In genomic region chr14:68250950-68251765, GRCh38 we compare ENCODE assay signal across 8 cellular contexts.
A peak's percentile ranks its signal among the peaks of the same experiment; 100 is the strongest.
DNase-seq lines count a peak whose midpoint lies in the region; ATAC-seq and TF ChIP-seq lines count a peak whose summit lies in the region.

No MANE protein-coding gene starts in this region.

- TF ChIP-seq POLR2A in HCT116 (IDR thresholded peaks at IDR 0.05; ENCODE audit: borderline replicate concordance, extremely low read depth, insufficient read depth, insufficient read length): no peak

- H3K4me2 ChIP-seq in HCT116 (ENCODE audit: low read length): peak overlapping the region; percentile 61

- peak in 2 of 3 donors; percentile 34 to 45 for DNase-seq in CD4-positive, CD25-positive, alpha-beta regulatory T cell
- DNase-seq in HCT116 (ENCODE audit: low read depth, low spot score) (no peak), RPMI8226 (no peak)
- peak in 4 of 9 donors; percentile 21 to 49 (median 30) for DNase-seq in naive thymus-derived CD4-positive, alpha-beta T cell

- TF ChIP-seq RAD21 in HCT116 (IDR thresholded peaks at IDR 0.05; ENCODE audit: low read depth): peak; percentile 62

- peaks cover 21 to 52% (median 41%) of the 10 kb centered on the region in 4 donors for H3K4me1 Mint-ChIP-seq in CD4-positive, CD25-positive, alpha-beta regulatory T cell
- H3K4me1 Mint-ChIP-seq in brain: peaks cover 92% of the 10 kb centered on the region
- H3K4me1 Mint-ChIP-seq in naive thymus-derived CD4-positive, alpha-beta T cell: peaks cover 19 to 74% (median 68%) of the 10 kb centered on the region in 7 donors

- no TSS peak for BruUV-seq in HCT116 (replicated peaks; lab: Mats Ljungman, UMichigan)

- peak overlapping the region; percentile 16 to 85 (median 75) for H3K27ac Mint-ChIP-seq in CD4-positive, CD25-positive, alpha-beta regulatory T cell
- peak overlapping the region; percentile 46 to 96 (median 83) for H3K27ac Mint-ChIP-seq in brain
- peak overlapping the region in 8 of 9 donors; percentile 38 to 83 (median 76) for H3K27ac Mint-ChIP-seq in naive thymus-derived CD4-positive, alpha-beta T cell

- POLR2A ChIA-PET in HCT116 (lab: Charles Lee): interaction anchor here (1.2 to 6.1 kb wide), 6 partner anchors 55 to 568 kb away, joined by 3 to 45 read pairs (median 27); partner anchors contain the start of gene ZFP36L1
- POLR2A ChIA-PET in naive thymus-derived CD4-positive, alpha-beta T cell (lab: Charles Lee): interaction anchor here (0.6 to 13.7 kb wide), 18 partner anchors 9 to 571 kb away, joined by 3 to 233 read pairs (median 6); partner anchors contain the start of gene ZFP36L1

- no peak overlapping the region for H2AFZ ChIP-seq in HCT116 (ENCODE audit: low read depth, low read length, poor library complexity, severe bottlenecking)

- RAD21 ChIA-PET in HCT116 (lab: Charles Lee; ENCODE audit: low non-redundant PET in 1 of 2, low total read pairs in 2 of 2, uncharacterized antibody in 2 of 2, unreplicated experiment in 2 of 2): interaction anchor here in 1 of 2 experiments (1.4 kb wide), 1 partner anchor 568 kb away, joined by 4 read pairs; no protein-coding TSS in a partner anchor

- no peaks in the 10 kb centered on the region for H3K27me3 ChIP-seq in CD4-positive, CD25-positive, alpha-beta regulatory T cell (ENCODE audit: control insufficient read depth, insufficient read depth, low read length)
- no peaks in the 10 kb centered on the region for H3K27me3 ChIP-seq in HCT116 (ENCODE audit: insufficient read depth, low read length)
- H3K27me3 ChIP-seq in naive thymus-derived CD4-positive, alpha-beta T cell (ENCODE audit: control insufficient read depth in 2 of 2, insufficient read depth in 2 of 2, low read length in 2 of 2): no peaks in the 10 kb centered on the region

- peak overlapping the region; percentile 22 for H3K9ac ChIP-seq in HCT116 (ENCODE audit: low read length)

- H3K4me3 Mint-ChIP-seq in CD4-positive, CD25-positive, alpha-beta regulatory T cell: no peak overlapping the region
- peak overlapping the region in 2 of 5 experiments; percentile 19 to 36 for H3K4me3 Mint-ChIP-seq in brain
- H3K4me3 Mint-ChIP-seq in naive thymus-derived CD4-positive, alpha-beta T cell: peak overlapping the region in 3 of 10 donors; percentile 28 to 47 (median 31)

- H4K20me1 ChIP-seq in HCT116 (ENCODE audit: insufficient read depth): no peaks in the 10 kb centered on the region

- no peaks in the 10 kb centered on the region for H3K9me3 ChIP-seq in CD4-positive, CD25-positive, alpha-beta regulatory T cell (ENCODE audit: control insufficient read depth in 2 of 2, low read length in 2 of 2)
- no peaks in the 10 kb centered on the region for H3K9me3 ChIP-seq in HCT116 (ENCODE audit: control insufficient read depth in 1 of 2, insufficient read depth in 1 of 2, low read depth in 1 of 2, low read length in 2 of 2)
- H3K9me3 ChIP-seq in naive thymus-derived CD4-positive, alpha-beta T cell (ENCODE audit: control insufficient read depth in 2 of 3, low read length in 3 of 3): no peaks in the 10 kb centered on the region

- peak in 2 of 3 experiments; percentile 8 to 14; a peak in 1 of 6 replicates for TF ChIP-seq CTCF in HCT116 (IDR thresholded peaks at IDR 0.05 in 2 of 3, conservative IDR thresholded peaks at IDR 0.05 in 1 of 3; ENCODE audit: borderline replicate concordance in 1 of 3, insufficient read depth in 1 of 3, low read depth in 2 of 3, low read length in 2 of 3)
- no peak for TF ChIP-seq CTCF in brain (conservative IDR thresholded peaks at IDR 0.05)

- no peak for ATAC-seq in CD4-positive, CD25-positive, alpha-beta regulatory T cell (ENCODE audit: low read depth in 2 of 2)
- ATAC-seq in HCT116 (no peak), HG03521 (IDR thresholded peaks at IDR 0.05; ENCODE audit: unreplicated experiment) (no peak), GM19324 (IDR thresholded peaks at IDR 0.05; ENCODE audit: low FRiP score, unreplicated experiment) (no peak), GM18861 (IDR thresholded peaks at IDR 0.05; ENCODE audit: unreplicated experiment) (no peak)
- no peak for ATAC-seq in naive thymus-derived CD4-positive, alpha-beta T cell

- no peaks in the 10 kb centered on the region for H3K36me3 ChIP-seq in CD4-positive, CD25-positive, alpha-beta regulatory T cell (ENCODE audit: control insufficient read depth, insufficient read depth, low read length)
- no peaks in the 10 kb centered on the region for H3K36me3 ChIP-seq in HCT116 (ENCODE audit: control insufficient read depth in 1 of 2, insufficient read depth in 2 of 2, low read length in 2 of 2)
- no peaks in the 10 kb centered on the region for H3K36me3 ChIP-seq in naive thymus-derived CD4-positive, alpha-beta T cell (ENCODE audit: control insufficient read depth in 2 of 3, insufficient read depth in 3 of 3, low read length in 3 of 3)

- H3K4me1 ChIP-seq in CD4-positive, CD25-positive, alpha-beta regulatory T cell (ENCODE audit: control insufficient read depth, insufficient read depth, low read length, poor library complexity, severe bottlenecking): peaks cover 10% of the 10 kb centered on the region
- peaks cover 77 to 93% of the 10 kb centered on the region in 2 experiments for H3K4me1 ChIP-seq in HCT116 (ENCODE audit: control insufficient read depth in 1 of 2, insufficient read depth in 2 of 2, low read length in 2 of 2)
- peaks cover 0 to 36% of the 10 kb centered on the region in 2 donors for H3K4me1 ChIP-seq in naive thymus-derived CD4-positive, alpha-beta T cell (ENCODE audit: control insufficient read depth in 2 of 2, insufficient read depth in 2 of 2, low read length in 2 of 2)

- H3K9me2 ChIP-seq in HCT116 (ENCODE audit: insufficient read depth): no peaks in the 10 kb centered on the region

- no peaks in the 10 kb centered on the region for H3K36me3 Mint-ChIP-seq in CD4-positive, CD25-positive, alpha-beta regulatory T cell
- H3K36me3 Mint-ChIP-seq in brain: no peaks in the 10 kb centered on the region
- H3K36me3 Mint-ChIP-seq in naive thymus-derived CD4-positive, alpha-beta T cell: no peaks in the 10 kb centered on the region

- H3K79me2 ChIP-seq in HCT116 (ENCODE audit: insufficient read depth, low read length): no peaks in the 10 kb centered on the region

- no peaks in the 10 kb centered on the region for H3K27me3 Mint-ChIP-seq in CD4-positive, CD25-positive, alpha-beta regulatory T cell
- no peaks in the 10 kb centered on the region for H3K27me3 Mint-ChIP-seq in brain
- H3K27me3 Mint-ChIP-seq in naive thymus-derived CD4-positive, alpha-beta T cell: no peaks in the 10 kb centered on the region

- CTCF ChIA-PET in HCT116 (lab: Charles Lee): interaction anchor here (0.5 to 4.6 kb wide), 7 partner anchors 200 to 619 kb away, joined by 3 to 48 read pairs (median 6); no protein-coding TSS in a partner anchor
- CTCF ChIA-PET in naive thymus-derived CD4-positive, alpha-beta T cell (lab: Charles Lee): interaction anchor here (0.6 to 17.4 kb wide), 27 partner anchors 9 to 1137 kb away, joined by 3 to 219 read pairs (median 6); no protein-coding TSS in a partner anchor

- H3K27ac ChIP-seq in CD4-positive, CD25-positive, alpha-beta regulatory T cell (ENCODE audit: insufficient read depth, low read length, poor library complexity, severe bottlenecking): no peak overlapping the region
- H3K27ac ChIP-seq in HCT116 (ENCODE audit: low read depth, low read length): peak overlapping the region; percentile 100
- H3K27ac ChIP-seq in naive thymus-derived CD4-positive, alpha-beta T cell (ENCODE audit: low read depth, low read length): no peak overlapping the region

- intact Hi-C loops in HCT116 (cut with micrococcal nuclease): loop anchor here (1.0 to 10.0 kb wide), 4 partner anchors 114 to 434 kb away; no protein-coding TSS in a partner anchor
- intact Hi-C loops in naive thymus-derived CD4-positive, alpha-beta T cell (cut with micrococcal nuclease): loop anchor here (1.0 to 5.0 kb wide), 5 partner anchors 36 to 309 kb away; no protein-coding TSS in a partner anchor

- no peaks in the 10 kb centered on the region for H3K9me3 Mint-ChIP-seq in CD4-positive, CD25-positive, alpha-beta regulatory T cell
- H3K9me3 Mint-ChIP-seq in brain: no peaks in the 10 kb centered on the region
- H3K9me3 Mint-ChIP-seq in naive thymus-derived CD4-positive, alpha-beta T cell: no peaks in the 10 kb centered on the region

- H3K4me3 ChIP-seq in CD4-positive, CD25-positive, alpha-beta regulatory T cell (ENCODE audit: low read depth, low read length): peak overlapping the region; percentile 32
- peak overlapping the region in 1 of 2 experiments; percentile 8; a peak in 1 of 4 replicates for H3K4me3 ChIP-seq in HCT116 (replicated peaks in 1 of 2; ENCODE audit: low read depth in 1 of 2, low read length in 2 of 2)
- H3K4me3 ChIP-seq in naive thymus-derived CD4-positive, alpha-beta T cell (ENCODE audit: low read length): no peak overlapping the region

TF ChIP-seq in HCT116, 20 proteins besides CTCF, POLR2A, EP300 and RAD21:
- TF ChIP-seq ELF1 (IDR thresholded peaks at IDR 0.05; ENCODE audit: borderline replicate concordance, low read depth): no peak
TF ChIP-seq in HCT116: peak in this region for 0.

Comparison
In these comparisons a context has a peak if more than half of its experiments do, and no peak if none do; other contexts are left out.
1. DNase-seq: peak in CD4-positive, CD25-positive, alpha-beta regulatory T cell (2 of 3); none in HCT116 (single experiment) and RPMI8226 (single experiment).
2. CTCF ChIP-seq: peak in HCT116 (2 of 3); none in brain (0 of 2).
3. Peak in every context shown above with its lines, with median percentiles within 50 percentile points of each other: H3K27ac Mint-ChIP-seq.